15 cellular contexts compared by ENCODE assay signal in genomic region chr15:40162552-40162951, GRCh38. TPM values are rescaled to one million over a fixed set of nuclear protein-coding genes. Genes with fewer than 3 reads are reported as not detected.
DNase-seq lines count a peak whose midpoint lies in the region; ATAC-seq and TF ChIP-seq lines count a peak whose summit lies in the region.
"Had no signal": no experiment of that assay in that cellular context is flagged by ENCODE, and none has a peak within 500 bp of the region (broad histone marks: within the 10 kb centered on the region; RNA-seq: fewer than 3 reads in every experiment).

No MANE protein-coding gene starts in this region.

- H3K36me3 ChIP-seq in BLaER1 (peaks cover 42% of the 10 kb centered on the region), SJSA1 (peaks cover 56% of the 10 kb centered on the region), upper lobe of left lung (no peaks in the 10 kb centered on the region)
- H3K36me3 ChIP-seq: uterus had no signal

- H3K27ac ChIP-seq in BLaER1 (peak overlapping the region; percentile 87; the same call in 1 of the 2 replicates), HL-60 (replicated peaks) (no peak overlapping the region; the same call in 1 of the 2 replicates), SJSA1 (no peak overlapping the region), upper lobe of left lung (no peak overlapping the region)
- H3K27ac ChIP-seq: parathyroid adenoma, uterus had no signal

- DNase-seq in HL-60 (ENCODE audit: low read depth in 1 of 2, low spot score in 1 of 2) (no peak), SJSA1 (ENCODE audit: low read depth in 1 of 2, low spot score in 2 of 2) (no peak), DMS79 treated with DMSO at 0.1 percent for 48 hours (lab: John Stamatoyannopoulos, UW) (no peak), upper lobe of left lung (no peak)
- DNase-seq: activated B cell treated with CpG ODN at 0.5 μM for 24 hours, activated T-cell treated with anti-CD3 and anti-CD28 coated beads for 4 hours, GF-D8, head of caudate nucleus, NCI-H2107, uterus had no signal

- H3K9ac ChIP-seq in BLaER1: peak overlapping the region; percentile 84
- H3K9ac ChIP-seq: parathyroid adenoma had no signal

- ATAC-seq in GM19328 (IDR thresholded peaks at IDR 0.05; ENCODE audit: unreplicated experiment): no peak
- ATAC-seq in upper lobe of left lung (ENCODE audit: low FRiP score in 2 of 2): no peak
- no peak for ATAC-seq in esophagus mucosa

- H3K9me3 ChIP-seq in BLaER1 (no peaks in the 10 kb centered on the region), SJSA1 (replicated peaks) (no peaks in the 10 kb centered on the region), upper lobe of left lung (no peaks in the 10 kb centered on the region)
- H3K9me3 ChIP-seq: uterus had no signal

- H3K4me2 ChIP-seq in BLaER1: peak overlapping the region; percentile 88

- TF ChIP-seq POLR2A in upper lobe of left lung (IDR thresholded peaks at IDR 0.05): no peak

- H3K27me3 ChIP-seq in BLaER1: no peaks in the 10 kb centered on the region
- no peaks in the 10 kb centered on the region for H3K27me3 ChIP-seq in HL-60 (ENCODE audit: insufficient read depth, poor library complexity, severe bottlenecking)
- H3K27me3 ChIP-seq in SJSA1 (replicated peaks): no peaks in the 10 kb centered on the region
- no peaks in the 10 kb centered on the region for H3K27me3 ChIP-seq in upper lobe of left lung
- H3K27me3 ChIP-seq: uterus had no signal

- H3K4me3 ChIP-seq in BLaER1 (peak overlapping the region; percentile 81), HL-60 (replicated peaks; ENCODE audit: insufficient read depth, low read length) (peak overlapping the region; percentile 82), SJSA1 (peak overlapping the region; percentile 67), iPS-11a (ENCODE audit: low read depth, low read length) (peak overlapping the region; percentile 89), upper lobe of left lung (no peak overlapping the region)
- H3K4me3 ChIP-seq: uterus had no signal

- no peak for TF ChIP-seq EP300 in upper lobe of left lung (IDR thresholded peaks at IDR 0.05)

- 84 to 93% methylated on average over 2 of the region's 2 CpGs for WGBS in upper lobe of left lung, 2 donors

- H4K20me1 ChIP-seq in BLaER1: peaks cover 21% of the 10 kb centered on the region

- H3K4me1 ChIP-seq in BLaER1 (peaks cover 32% of the 10 kb centered on the region), SJSA1 (replicated peaks) (peaks cover 19% of the 10 kb centered on the region), upper lobe of left lung (peaks cover 9 to 16% (median 11%) of the 10 kb centered on the region in 4 donors)

- no peak for TF ChIP-seq CTCF in HL-60 (IDR thresholded peaks at IDR 0.05; ENCODE audit: insufficient read depth, low read length)
- no peak for TF ChIP-seq CTCF in upper lobe of left lung (IDR thresholded peaks at IDR 0.05)

RNA-seq across cellular contexts. Expression of gene BUB1B, which starts 1.7 kb away (rescaled TPM):
- 74.1 and 91.0 TPM in 2 replicates for total RNA-seq in SJSA1 (2014; rRNA removed; shearing (Covaris generic))
- 10 to 100 TPM in 1 of 6 donors, 1 to 10 TPM in 3, under 1 TPM in 1, not detected in 1; 0.79 to 12.1 (median 2.7) TPM for total RNA-seq in upper lobe of left lung
- total RNA-seq in esophagus mucosa: 15.3 TPM

RNA-seq across cellular contexts. Expression of gene BMF, which starts 53.9 kb away (rescaled TPM):
- total RNA-seq in SJSA1 (2014; rRNA removed; shearing (Covaris generic)): 3.2 and 6.2 TPM in 2 replicates
- total RNA-seq in upper lobe of left lung: 100 to 1,000 TPM in 1 of 6 donors, 10 to 100 TPM in 4, 1 to 10 TPM in 1; 9.9 to 118 (median 26.2) TPM
- 1.5 TPM for total RNA-seq in esophagus mucosa

Comparison
In these comparisons a context has a peak if more than half of its experiments do, and no peak if none do; other contexts are left out.
1. H3K4me3 ChIP-seq: peak in BLaER1 (single experiment), HL-60 (single experiment), SJSA1 (single experiment) and iPS-11a (single experiment); none in upper lobe of left lung (0 of 4).